ENCODE assay signal across 1 cellular context in genomic region chr11:123194308-123195181, GRCh38.
TF ChIP-seq lines count a peak whose summit lies in the region.

No MANE protein-coding gene starts in this region.

TF ChIP-seq in HEK293, 187 proteins besides CTCF, POLR2A, EP300 and RAD21 (continued from another document):
- TF ChIP-seq ZNF768 (tag by site-specific recombination; IDR thresholded peaks at IDR 0.05) (no peak), ZFP69B (tag by site-specific recombination; IDR thresholded peaks at IDR 0.05) (no peak), ZNF266 (tag by site-specific recombination; IDR thresholded peaks at IDR 0.05; ENCODE audit: low read depth) (no peak)
